Comparison of ENCODE assay signal across 8 cellular contexts in genomic region chr12:100199347-100200136, GRCh38.
A peak's percentile ranks its signal among the peaks of the same experiment; 100 is the strongest.
DNase-seq lines count a peak whose midpoint lies in the region; TF ChIP-seq lines count a peak whose summit lies in the region.

No MANE protein-coding gene starts in this region.

- H3K36me3 ChIP-seq in MM.1S (replicated peaks; ENCODE audit: insufficient read depth, low read length): no peaks in the 10 kb centered on the region

- in situ Hi-C loops in astrocyte of the spinal cord (cut with HindIII; ENCODE audit: low sequenced_read_pairs): no loop called here

- H3K79me2 ChIP-seq in MM.1S (ENCODE audit: low read length): peaks cover 25% of the 10 kb centered on the region

- CTCF ChIA-PET in HEK293T (lab: Yijun Ruan, JAX): interaction anchor here (1.2 kb wide), 1 partner anchor 45 kb away, joined by 6 read pairs; no protein-coding TSS in a partner anchor

- H3K9ac ChIP-seq in MM.1S (ENCODE audit: low read length): peak overlapping the region; percentile 66

- H3K4me2 ChIP-seq in MM.1S (ENCODE audit: low read depth, low read length): peak overlapping the region; percentile 74

- peak overlapping the region; percentile 89 for H2AFZ ChIP-seq in MM.1S (ENCODE audit: low read length)

- H3K9me3 ChIP-seq in MM.1S (replicated peaks; ENCODE audit: insufficient read depth, low read length): no peaks in the 10 kb centered on the region

- H3K4me3 ChIP-seq in GM12875 (ENCODE audit: low read depth, low read length): peak overlapping the region; percentile 82
- peak overlapping the region; percentile 88 for H3K4me3 ChIP-seq in MM.1S (ENCODE audit: low read length)
- peak overlapping the region; percentile 72 for H3K4me3 ChIP-seq in astrocyte of the spinal cord (ENCODE audit: low read depth, low read length)

- H3K9me2 ChIP-seq in MM.1S (replicated peaks; ENCODE audit: insufficient read depth, low read length): no peaks in the 10 kb centered on the region

- DNase-seq in HEK293T (ENCODE audit: extremely low spot score): peak; percentile 56
- peak; percentile 80 for DNase-seq in MM.1S
- peak; percentile 62 to 87 (median 72) for DNase-seq in T-helper 2 cell
- DNase-seq in astrocyte of the spinal cord (ENCODE audit: low read depth, low spot score): peak; percentile 17
- peak; percentile 90 for DNase-seq in iPS-NIHi11 (ENCODE audit: low spot score)
- peak; percentile 63 to 72 (median 63) for DNase-seq in stimulated activated CD4-positive, alpha-beta T cell treated with anti-CD3 and anti-CD28 coated beads, Interleukin-12 subunit alpha, Interleukin-12 subunit beta, amount 100 ng/mL, for 48 hours (ENCODE audit: low read depth in 2 of 3, low spot score in 1 of 3)
- DNase-seq in OCI-M2 (lab: John Stamatoyannopoulos, UW; ENCODE audit: unreplicated experiment): no peak

- no peaks in the 10 kb centered on the region for H3K27me3 ChIP-seq in MM.1S (replicated peaks; ENCODE audit: insufficient read depth, low read length)

- TF ChIP-seq CTCF in GM12875 (IDR thresholded peaks at IDR 0.05; ENCODE audit: borderline replicate concordance, insufficient read depth, low read depth, low read length) (no peak), MM.1S (IDR thresholded peaks at IDR 0.05; ENCODE audit: low read length) (no peak), astrocyte of the spinal cord (IDR thresholded peaks at IDR 0.05; ENCODE audit: low read depth, low read length) (no peak)

- peaks cover 7% of the 10 kb centered on the region for H3F3A ChIP-seq in MM.1S (ENCODE audit: insufficient read depth, low read length)

- H3K4me1 ChIP-seq in MM.1S (ENCODE audit: low read length): no peaks in the 10 kb centered on the region

- H3K27ac ChIP-seq in MM.1S (ENCODE audit: low read length): peak overlapping the region; percentile 63; the same call in 1 of the 2 replicates

- POLR2A ChIA-PET in HEK293T (lab: Yijun Ruan, JAX): interaction anchor here (1.1 kb wide), 1 partner anchor 27 kb away, joined by 3 read pairs; no protein-coding TSS in a partner anchor

- no peaks in the 10 kb centered on the region for H4K20me1 ChIP-seq in MM.1S (ENCODE audit: insufficient read depth, low read length)

TF ChIP-seq in HEK293T, 16 proteins besides CTCF, POLR2A, EP300 and RAD21:
- TF ChIP-seq PKNOX1 (IDR thresholded peaks at IDR 0.05): no peak
- TF ChIP-seq SUZ12 (IDR thresholded peaks at IDR 0.05): no peak
- no peak for TF ChIP-seq ARNT (IDR thresholded peaks at IDR 0.05)
- no peak for TF ChIP-seq CTBP1 (IDR thresholded peaks at IDR 0.05; ENCODE audit: borderline replicate concordance)
- no peak; the same call in 1 of the 2 replicates for TF ChIP-seq L3MBTL2 (conservative IDR thresholded peaks at IDR 0.05)
- TF ChIP-seq TARDBP (IDR thresholded peaks at IDR 0.05): no peak
- TF ChIP-seq SP1 (IDR thresholded peaks at IDR 0.05): no peak
- TF ChIP-seq ELF4 (IDR thresholded peaks at IDR 0.05): no peak
- no peak for TF ChIP-seq BHLHE40 (IDR thresholded peaks at IDR 0.05; ENCODE audit: borderline replicate concordance)
- no peak for TF ChIP-seq FOXK2 (IDR thresholded peaks at IDR 0.05)
- no peak for TF ChIP-seq NFRKB (IDR thresholded peaks at IDR 0.05)
